Comparison of ENCODE assay signal across 7 cellular contexts in the genomic region with DNA sequence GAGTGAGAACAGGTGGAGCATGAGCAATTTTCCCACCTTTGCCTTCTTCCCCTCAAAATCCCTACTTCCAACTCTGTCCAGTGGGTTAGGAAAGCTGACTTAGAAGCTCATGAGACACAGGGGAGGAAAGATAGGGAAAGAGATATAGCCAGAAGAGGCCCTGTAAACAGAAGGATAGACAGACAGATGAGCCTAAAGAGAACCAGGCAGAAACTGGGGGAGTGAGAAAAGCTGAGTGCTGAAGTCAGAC. TPM values are rescaled to one million over a fixed set of nuclear protein-coding genes. Genes with fewer than 3 reads are reported as not detected.
DNase-seq lines count a peak whose midpoint lies in the region; ATAC-seq and TF ChIP-seq lines count a peak whose summit lies in the region.
"Had no signal": no experiment of that assay in that cellular context is flagged by ENCODE, and none has a peak within 500 bp of the region (broad histone marks: within the 10 kb centered on the region; RNA-seq: fewer than 3 reads in every experiment).

No MANE protein-coding gene starts in this region.

- H3K4me3 Mint-ChIP-seq in activated CD4-positive, alpha-beta memory T cell treated with anti-CD3 and anti-CD28 coated beads, Interleukin-2, amount 10 ng/mL, durations not matched to agents 7 days and 5 days = no peak overlapping the region
- H3K4me3 Mint-ChIP-seq: activated CD4-positive, alpha-beta memory T cell treated with anti-CD3 and anti-CD28 coated beads for 36 hours had no signal

- no peaks in the 10 kb centered on the region for H3K9me3 Mint-ChIP-seq in activated CD4-positive, alpha-beta memory T cell treated with anti-CD3 and anti-CD28 coated beads, Interleukin-2, amount 10 ng/mL, durations not matched to agents 7 days and 5 days
- H3K9me3 Mint-ChIP-seq: activated CD4-positive, alpha-beta memory T cell treated with anti-CD3 and anti-CD28 coated beads for 36 hours had no signal

- peak overlapping the region; percentile 33 for H3K9ac ChIP-seq in smooth muscle cell (ENCODE audit: low read depth)

- in situ Hi-C loops in Panc1 (cut with HindIII; ENCODE audit: low pct_unique_long_range_greater_than_20kb, low sequenced_read_pairs) = no loop called here

- POLR2A ChIA-PET in Panc1 (lab: Charles Lee) = no interaction called here
- POLR2A ChIA-PET in activated CD4-positive, alpha-beta memory T cell treated with anti-CD3 and anti-CD28 coated beads, Interleukin-2, amount 10 ng/mL, durations not matched to agents 7 days and 5 days (lab: Charles Lee) = interaction anchor here (1.0 kb wide), 1 partner anchor 58 kb away, joined by 3 read pairs; no protein-coding TSS in a partner anchor

- peak overlapping the region; percentile 89 for H3K4me2 ChIP-seq in smooth muscle cell

- CTCF ChIA-PET in Panc1 (lab: Charles Lee) = interaction anchor here (0.7 to 1.1 kb wide), 2 partner anchors 9 to 83 kb away, joined by 3 read pairs; no protein-coding TSS in a partner anchor
- CTCF ChIA-PET in activated CD4-positive, alpha-beta memory T cell treated with anti-CD3 and anti-CD28 coated beads, Interleukin-2, amount 10 ng/mL, durations not matched to agents 7 days and 5 days (lab: Charles Lee) = interaction anchor here (1.9 to 8.7 kb wide), 3 partner anchors 7 to 407 kb away, joined by 5 to 165 read pairs (median 17); a partner anchor contains a TSS

- H3K9me3 ChIP-seq in Panc1 (ENCODE audit: control insufficient read depth, insufficient read depth, low read depth, low read length) (no peaks in the 10 kb centered on the region), smooth muscle cell (replicated peaks; ENCODE audit: low read depth) (no peaks in the 10 kb centered on the region)

- no peaks in the 10 kb centered on the region for H3K27me3 ChIP-seq in Panc1 (ENCODE audit: control insufficient read depth, insufficient read depth, low read length)
- no peaks in the 10 kb centered on the region for H3K27me3 ChIP-seq in foreskin keratinocyte
- H3K27me3 ChIP-seq in smooth muscle cell (ENCODE audit: low read depth) = no peaks in the 10 kb centered on the region

- H3K4me1 ChIP-seq in Panc1 (ENCODE audit: control insufficient read depth, insufficient read depth, low read length) (peaks cover 29% of the 10 kb centered on the region), foreskin keratinocyte (peaks cover 28% of the 10 kb centered on the region), smooth muscle cell (ENCODE audit: low read depth) (peaks cover 44% of the 10 kb centered on the region)

- BruUV-seq in Panc1 (replicated peaks; lab: Mats Ljungman, UMichigan) = no TSS peak

- H3F3A ChIP-seq in smooth muscle cell (ENCODE audit: low read depth) = peaks cover 37% of the 10 kb centered on the region

- DNase-seq in Panc1 (ENCODE audit: low read depth, low spot score) = no peak
- DNase-seq in foreskin keratinocyte = no peak
- no peak for DNase-seq in smooth muscle cell (lab: John Stamatoyannopoulos, UW; ENCODE audit: unreplicated experiment)
- no peak for DNase-seq in NCI-H82 treated with DMSO at 0.1 percent for 48 hours (lab: John Stamatoyannopoulos, UW; ENCODE audit: unreplicated experiment)
- DNase-seq in activated CD4-positive, alpha-beta memory T cell treated with anti-CD3 and anti-CD28 coated beads, Interleukin-2, amount 10 ng/mL, durations not matched to agents 7 days and 5 days = no peak
- DNase-seq in GM20000 (ENCODE audit: low spot score) = no peak
- DNase-seq: activated CD4-positive, alpha-beta memory T cell treated with anti-CD3 and anti-CD28 coated beads for 36 hours had no signal

- H4K20me1 ChIP-seq in smooth muscle cell (ENCODE audit: low read depth) = peaks cover 20% of the 10 kb centered on the region

- H3K36me3 Mint-ChIP-seq in activated CD4-positive, alpha-beta memory T cell treated with anti-CD3 and anti-CD28 coated beads, Interleukin-2, amount 10 ng/mL, durations not matched to agents 7 days and 5 days (ENCODE audit: low read depth) = no peaks in the 10 kb centered on the region
- H3K36me3 Mint-ChIP-seq: activated CD4-positive, alpha-beta memory T cell treated with anti-CD3 and anti-CD28 coated beads for 36 hours had no signal

- intact Hi-C loops in Panc1 (cut with micrococcal nuclease; ENCODE audit: unreplicated experiment) = no loop called here

- peak overlapping the region; percentile 89 for H3K27ac ChIP-seq in Panc1 (ENCODE audit: low read length)
- peak overlapping the region; percentile 21 for H3K27ac ChIP-seq in foreskin keratinocyte
- peak overlapping the region; percentile 92 for H3K27ac ChIP-seq in smooth muscle cell (ENCODE audit: low read depth)

- no peak overlapping the region for H2AFZ ChIP-seq in smooth muscle cell (ENCODE audit: low read depth)

- no peak overlapping the region for H3K27ac Mint-ChIP-seq in activated CD4-positive, alpha-beta memory T cell treated with anti-CD3 and anti-CD28 coated beads, Interleukin-2, amount 10 ng/mL, durations not matched to agents 7 days and 5 days
- H3K27ac Mint-ChIP-seq: activated CD4-positive, alpha-beta memory T cell treated with anti-CD3 and anti-CD28 coated beads for 36 hours had no signal

- H3K4me3 ChIP-seq in Panc1 (ENCODE audit: low read depth in 2 of 2, low read length in 2 of 2) (0 out of 4 replicates have a peak overlapping the region, but pooled peaks of 1 of the 2 experiments have one; percentile 12), smooth muscle cell (no peak overlapping the region)

- TF ChIP-seq CTCF in Panc1 (IDR thresholded peaks at IDR 0.05) (no peak), foreskin keratinocyte (conservative IDR thresholded peaks at IDR 0.05) (no peak), smooth muscle cell (IDR thresholded peaks at IDR 0.05; ENCODE audit: borderline replicate concordance, insufficient read depth, poor library complexity, severe bottlenecking) (no peak), GM20000 (IDR thresholded peaks at IDR 0.05; ENCODE audit: extremely low read depth, missing control alignments) (no peak)

- no peak for ATAC-seq in Panc1
- ATAC-seq in foreskin keratinocyte = no peak

- peaks cover 22% of the 10 kb centered on the region for H3K79me2 ChIP-seq in smooth muscle cell (ENCODE audit: low read depth)

- H3K36me3 ChIP-seq in Panc1 (ENCODE audit: control insufficient read depth, insufficient read depth, low read length) (peaks cover 3% of the 10 kb centered on the region; the same call in 1 of the 2 replicates), smooth muscle cell (ENCODE audit: low read depth) (no peaks in the 10 kb centered on the region)

- H3K4me1 Mint-ChIP-seq in activated CD4-positive, alpha-beta memory T cell treated with anti-CD3 and anti-CD28 coated beads, Interleukin-2, amount 10 ng/mL, durations not matched to agents 7 days and 5 days = peaks cover 10% of the 10 kb centered on the region

- H3K27me3 Mint-ChIP-seq in activated CD4-positive, alpha-beta memory T cell treated with anti-CD3 and anti-CD28 coated beads, Interleukin-2, amount 10 ng/mL, durations not matched to agents 7 days and 5 days = peaks cover 31% of the 10 kb centered on the region
- H3K27me3 Mint-ChIP-seq: activated CD4-positive, alpha-beta memory T cell treated with anti-CD3 and anti-CD28 coated beads for 36 hours had no signal

RNA-seq across cellular contexts. Expression of a gene that starts 5.0 kb away (rescaled TPM):
- total RNA-seq in Panc1 (2021; ENCODE audit: unreplicated experiment) (50.2 TPM), foreskin keratinocyte (157 and 164 TPM in 2 replicates), smooth muscle cell (20.7 and 21.2 TPM in 2 replicates)
- polyA plus RNA-seq in Panc1 (2012; ENCODE audit: insufficient read length) = 22.9 TPM
- polyA plus RNA-seq in foreskin keratinocyte (93.6 and 105 TPM in 2 replicates), smooth muscle cell (19.8 and 23.8 TPM in 2 replicates)
- 1 to 10 TPM; 1.2 to 1.3 TPM for total RNA-seq in activated CD4-positive, alpha-beta memory T cell treated with anti-CD3 and anti-CD28 coated beads, Interleukin-2, amount 10 ng/mL, durations not matched to agents 7 days and 5 days

RNA-seq across cellular contexts. Expression of a gene that starts 20.5 kb away (rescaled TPM):
- total RNA-seq in Panc1 (2021; ENCODE audit: unreplicated experiment) = 25.7 TPM
- polyA plus RNA-seq in Panc1 (2012; ENCODE audit: insufficient read length) = 14.1 TPM
- 44.1 and 51.5 TPM in 2 replicates for total RNA-seq in foreskin keratinocyte
- 36.2 and 54.1 TPM in 2 replicates for polyA plus RNA-seq in foreskin keratinocyte
- total RNA-seq in smooth muscle cell = 15.6 and 30.2 TPM in 2 replicates
- polyA plus RNA-seq in smooth muscle cell = 15.6 and 19.1 TPM in 2 replicates
- total RNA-seq in activated CD4-positive, alpha-beta memory T cell treated with anti-CD3 and anti-CD28 coated beads, Interleukin-2, amount 10 ng/mL, durations not matched to agents 7 days and 5 days = 10 to 100 TPM; 60.2 to 66.5 TPM

RNA-seq across cellular contexts. Expression of a gene that starts 32.6 kb away (rescaled TPM):
- total RNA-seq in Panc1 (2021; ENCODE audit: unreplicated experiment) (5.6 TPM), foreskin keratinocyte (7.9 and 9.2 TPM in 2 replicates), smooth muscle cell (10.2 and 11.9 TPM in 2 replicates)
- polyA plus RNA-seq in Panc1 (2012; ENCODE audit: insufficient read length) = 7.1 TPM
- polyA plus RNA-seq in foreskin keratinocyte (6.2 and 7.6 TPM in 2 replicates), smooth muscle cell (6.7 and 8.4 TPM in 2 replicates)
- total RNA-seq in activated CD4-positive, alpha-beta memory T cell treated with anti-CD3 and anti-CD28 coated beads, Interleukin-2, amount 10 ng/mL, durations not matched to agents 7 days and 5 days = 10 to 100 TPM in 1 of 2 experiments, 1 to 10 TPM in 1; 9.4 to 10.4 TPM

RNA-seq across cellular contexts. Expression of a gene that starts 48.2 kb away (rescaled TPM):
- 108 TPM for total RNA-seq in Panc1 (2021; ENCODE audit: unreplicated experiment)
- polyA plus RNA-seq in Panc1 (2012; ENCODE audit: insufficient read length) = 200 TPM
- total RNA-seq in foreskin keratinocyte = 177 and 186 TPM in 2 replicates
- polyA plus RNA-seq in foreskin keratinocyte = 153 and 160 TPM in 2 replicates
- 50.3 and 81.2 TPM in 2 replicates for total RNA-seq in smooth muscle cell
- polyA plus RNA-seq in smooth muscle cell = 80.0 and 82.1 TPM in 2 replicates
- 10 to 100 TPM; 46.3 to 49.8 TPM for total RNA-seq in activated CD4-positive, alpha-beta memory T cell treated with anti-CD3 and anti-CD28 coated beads, Interleukin-2, amount 10 ng/mL, durations not matched to agents 7 days and 5 days

RNA-seq across cellular contexts. Expression of a gene that starts 57.3 kb away (rescaled TPM):
- 149 TPM for total RNA-seq in Panc1 (2021; ENCODE audit: unreplicated experiment)
- polyA plus RNA-seq in Panc1 (2012; ENCODE audit: insufficient read length) = 252 TPM
- 184 and 230 TPM in 2 replicates for total RNA-seq in foreskin keratinocyte
- 262 and 290 TPM in 2 replicates for polyA plus RNA-seq in foreskin keratinocyte
- 161 and 183 TPM in 2 replicates for total RNA-seq in smooth muscle cell
- polyA plus RNA-seq in smooth muscle cell = 372 and 374 TPM in 2 replicates
- 10 to 100 TPM; 55.0 to 57.5 TPM for total RNA-seq in activated CD4-positive, alpha-beta memory T cell treated with anti-CD3 and anti-CD28 coated beads, Interleukin-2, amount 10 ng/mL, durations not matched to agents 7 days and 5 days

Comparison
In these comparisons a context has a peak if more than half of its experiments do, and no peak if none do; other contexts are left out.
1. H3K27ac ChIP-seq: peak in every context shown above with its lines; median percentile 92 in smooth muscle cell; 89 in Panc1; 21 in foreskin keratinocyte.